11 cellular contexts compared by ENCODE assay signal in genomic region chr1:110344152-110344551, GRCh38. TPM values are rescaled to one million over a fixed set of nuclear protein-coding genes. Genes with fewer than 3 reads are reported as not detected.
DNase-seq lines count a peak whose midpoint lies in the region; ATAC-seq and TF ChIP-seq lines count a peak whose summit lies in the region.
"Had no signal": no experiment of that assay in that cellular context is flagged by ENCODE, and none has a peak within 500 bp of the region (broad histone marks: within the 10 kb centered on the region; RNA-seq: fewer than 3 reads in every experiment).

No MANE protein-coding gene starts in this region.

- intact Hi-C loops in activated T-helper 1 cell treated with anti-CD3 and anti-CD28 coated beads, Interleukin-12 subunit alpha, Interleukin-12 subunit beta, Interleukin-2, Interleukin-4 antibody, amounts not matched to agents 30 ng/mL and 10 ng/mL and 1 ng/mL, durations not matched to agents 14 hours and 24 hours and 36 hours (cut with micrococcal nuclease): no loop called here
- intact Hi-C loops in right cardiac atrium (cut with DNase I) (loop anchor here in 2 of 4 donors (10.0 kb wide), 1 partner anchor 61 kb away; the partner anchor contains the start of gene LAMTOR5 (in 2 of the 2)), lower leg skin (cut with DNase I; ENCODE audit: low total_unique reads) (no loop called here)

- no CpG with 5 or more reads among the region's 3 CpGs for WGBS in H9 (ENCODE audit: extremely low coverage, insufficient read length, low lambda C conversion rate)
- WGBS in right cardiac atrium: 68% methylated on average over 3 of the region's 3 CpGs
- WGBS in lower leg skin, 2 donors: 74 to 75% methylated on average over 3 of the region's 3 CpGs

- H3K18ac ChIP-seq in H9 (ENCODE audit: insufficient read length, low read depth, low read length): no peak overlapping the region

- no peak for ATAC-seq in memory B cell (ENCODE audit: low read depth)
- no peak for ATAC-seq in GM18858 (IDR thresholded peaks at IDR 0.05; ENCODE audit: unreplicated experiment)
- ATAC-seq in right cardiac atrium: no peak

- H4K8ac ChIP-seq in H9 (replicated peaks; ENCODE audit: insufficient read length, low read depth, low read length): no peak overlapping the region

- H3K27ac ChIP-seq in H9 (ENCODE audit: insufficient read length, low read depth, low read length) (no peak overlapping the region), right cardiac atrium (ENCODE audit: low read length) (no peak overlapping the region)
- H3K27ac ChIP-seq: tibial nerve had no signal

- TF ChIP-seq POLR2A in lower leg skin (IDR thresholded peaks at IDR 0.05): no peak

- no peak overlapping the region for H2BK5ac ChIP-seq in H9 (ENCODE audit: insufficient read length, low read length)

- no peak overlapping the region for H2BK120ac ChIP-seq in H9 (ENCODE audit: low read depth, low read length, poor library complexity, severe bottlenecking)

- no peak overlapping the region for H2BK15ac ChIP-seq in H9 (ENCODE audit: low read depth, low read length)

- H3K79me1 ChIP-seq in H9 (ENCODE audit: insufficient read depth, low read depth, low read length, poor library complexity, severe bottlenecking): no peaks in the 10 kb centered on the region

- H2AK5ac ChIP-seq in H9 (ENCODE audit: insufficient read length, low read length): no peak overlapping the region

- no peak overlapping the region for H3K4ac ChIP-seq in H9 (ENCODE audit: low read depth, low read length)

- H3K9me3 Mint-ChIP-seq in H9 (no peaks in the 10 kb centered on the region), memory B cell (no peaks in the 10 kb centered on the region)
- H3K9me3 Mint-ChIP-seq in activated T-helper 1 cell treated with anti-CD3 and anti-CD28 coated beads, Interleukin-12 subunit alpha, Interleukin-12 subunit beta, Interleukin-2, Interleukin-4 antibody, amounts not matched to agents 30 ng/mL and 10 ng/mL and 1 ng/mL, durations not matched to agents 14 hours and 24 hours and 36 hours: no peaks in the 10 kb centered on the region

- H2BK12ac ChIP-seq in H9 (ENCODE audit: insufficient read length, low read depth, low read length): no peak overlapping the region

- H3K4me2 ChIP-seq in H9 (ENCODE audit: insufficient read depth, insufficient read length, low read length): no peak overlapping the region

- H3K36me3 Mint-ChIP-seq in H9 (ENCODE audit: insufficient read depth in 1 of 3, low read depth in 3 of 3): peaks cover 41 to 72% (median 69%) of the 10 kb centered on the region in 3 experiments
- H3K36me3 Mint-ChIP-seq in activated T-helper 1 cell treated with anti-CD3 and anti-CD28 coated beads, Interleukin-12 subunit alpha, Interleukin-12 subunit beta, Interleukin-2, Interleukin-4 antibody, amounts not matched to agents 30 ng/mL and 10 ng/mL and 1 ng/mL, durations not matched to agents 14 hours and 24 hours and 36 hours (ENCODE audit: low read depth): peaks cover 76% of the 10 kb centered on the region
- peaks cover 32% of the 10 kb centered on the region for H3K36me3 Mint-ChIP-seq in memory B cell

- H4K91ac ChIP-seq in H9 (ENCODE audit: insufficient read length, low read depth, low read length): no peak overlapping the region

- no peak for TF ChIP-seq CTCF in BE2C (IDR thresholded peaks at IDR 0.05; ENCODE audit: low read depth, low read length)
- TF ChIP-seq CTCF in H9 (conservative IDR thresholded peaks at IDR 0.05): no peak
- TF ChIP-seq CTCF in lower leg skin (IDR thresholded peaks at IDR 0.05): no peak

- H3K79me2 ChIP-seq in H9 (ENCODE audit: insufficient read depth, low read length): peaks cover 50% of the 10 kb centered on the region

- no peak overlapping the region for H3K14ac ChIP-seq in H9 (ENCODE audit: insufficient read depth, low read length)

- H4K20me1 ChIP-seq in H9 (ENCODE audit: control insufficient read depth, insufficient read depth, insufficient read length): no peaks in the 10 kb centered on the region

- no peak overlapping the region for H4K5ac ChIP-seq in H9 (ENCODE audit: insufficient read length, low read depth, low read length)

- no peak overlapping the region for H3K27ac Mint-ChIP-seq in H9
- H3K27ac Mint-ChIP-seq in activated T-helper 1 cell treated with anti-CD3 and anti-CD28 coated beads, Interleukin-12 subunit alpha, Interleukin-12 subunit beta, Interleukin-2, Interleukin-4 antibody, amounts not matched to agents 30 ng/mL and 10 ng/mL and 1 ng/mL, durations not matched to agents 14 hours and 24 hours and 36 hours: peak overlapping the region; percentile 83
- H3K27ac Mint-ChIP-seq in memory B cell: no peak overlapping the region

- peaks cover 69% of the 10 kb centered on the region for H3K36me3 ChIP-seq in BE2C

- H2BK20ac ChIP-seq in H9 (ENCODE audit: low read depth, low read length, poor library complexity, severe bottlenecking): no peak overlapping the region

- peaks cover 5% of the 10 kb centered on the region for H3K4me1 ChIP-seq in BE2C
- H3K4me1 ChIP-seq in H9 (ENCODE audit: insufficient read depth, low read length): peaks cover 6% of the 10 kb centered on the region; the same call in 1 of the 2 replicates
- H3K4me1 ChIP-seq in right cardiac atrium (ENCODE audit: control insufficient read depth, insufficient read depth, low read length): peaks cover 16% of the 10 kb centered on the region

- no peak overlapping the region for H3K9ac ChIP-seq in H9 (ENCODE audit: extremely low read depth, insufficient read length, low read length)

- peaks cover 10% of the 10 kb centered on the region for H3K23me2 ChIP-seq in H9 (ENCODE audit: insufficient read length, low read depth, low read length, poor library complexity, severe bottlenecking)

- peaks cover 78 to 83% of the 10 kb centered on the region in 2 experiments for H3K4me1 Mint-ChIP-seq in H9
- H3K4me1 Mint-ChIP-seq in activated T-helper 1 cell treated with anti-CD3 and anti-CD28 coated beads, Interleukin-12 subunit alpha, Interleukin-12 subunit beta, Interleukin-2, Interleukin-4 antibody, amounts not matched to agents 30 ng/mL and 10 ng/mL and 1 ng/mL, durations not matched to agents 14 hours and 24 hours and 36 hours (ENCODE audit: low read depth): peaks cover 85% of the 10 kb centered on the region
- H3K4me1 Mint-ChIP-seq in memory B cell: peaks cover 47% of the 10 kb centered on the region

- no peak overlapping the region for H3K23ac ChIP-seq in H9 (ENCODE audit: insufficient read length, low read depth, low read length)

- H3K27me3 Mint-ChIP-seq in H9 (ENCODE audit: low read depth) (no peaks in the 10 kb centered on the region), memory B cell (no peaks in the 10 kb centered on the region)
- no peaks in the 10 kb centered on the region for H3K27me3 Mint-ChIP-seq in activated T-helper 1 cell treated with anti-CD3 and anti-CD28 coated beads, Interleukin-12 subunit alpha, Interleukin-12 subunit beta, Interleukin-2, Interleukin-4 antibody, amounts not matched to agents 30 ng/mL and 10 ng/mL and 1 ng/mL, durations not matched to agents 14 hours and 24 hours and 36 hours (ENCODE audit: insufficient read depth)

- H3K9me3 ChIP-seq in BE2C (no peaks in the 10 kb centered on the region), H9 (ENCODE audit: control insufficient read depth, low read depth, low read length) (no peaks in the 10 kb centered on the region), right cardiac atrium (ENCODE audit: control insufficient read depth, low read length) (no peaks in the 10 kb centered on the region)
- H3K9me3 ChIP-seq: tibial nerve had no signal

- in situ Hi-C loops in G401 (cut with HindIII; ENCODE audit: low sequenced_read_pairs): no loop called here

- DNase-seq in BE2C: no peak
- no peak for DNase-seq in H9
- no peak for DNase-seq in activated T-helper 1 cell treated with anti-CD3 and anti-CD28 coated beads, Interleukin-12 subunit alpha, Interleukin-12 subunit beta, Interleukin-2, Interleukin-4 antibody, amounts not matched to agents 30 ng/mL and 10 ng/mL and 1 ng/mL, durations not matched to agents 14 hours and 24 hours and 36 hours (ENCODE audit: low spot score)
- no peak for DNase-seq in memory B cell (ENCODE audit: low spot score in 2 of 2)
- DNase-seq in G401 (ENCODE audit: low spot score): no peak
- no peak for DNase-seq in right cardiac atrium
- no peak for DNase-seq in lower leg skin (ENCODE audit: low spot score in 2 of 2)
- DNase-seq: MV-4-11, NCI-H526 treated with DMSO at 0.1 percent for 48 hours had no signal

- H3K4me3 Mint-ChIP-seq in H9: peak overlapping the region; percentile 40 to 59
- peak overlapping the region; percentile 49 for H3K4me3 Mint-ChIP-seq in activated T-helper 1 cell treated with anti-CD3 and anti-CD28 coated beads, Interleukin-12 subunit alpha, Interleukin-12 subunit beta, Interleukin-2, Interleukin-4 antibody, amounts not matched to agents 30 ng/mL and 10 ng/mL and 1 ng/mL, durations not matched to agents 14 hours and 24 hours and 36 hours
- H3K4me3 Mint-ChIP-seq in memory B cell: peak overlapping the region; percentile 59

- H3K4me3 ChIP-seq in BE2C (ENCODE audit: low read depth, low read length): peak overlapping the region; percentile 90
- no peak overlapping the region for H3K4me3 ChIP-seq in right cardiac atrium (ENCODE audit: low read length)
- no peak overlapping the region for H3K4me3 ChIP-seq in lower leg skin (ENCODE audit: low read depth, poor library complexity, severe bottlenecking)
- H3K4me3 ChIP-seq: tibial nerve had no signal

- H3K27me3 ChIP-seq in BE2C: no peaks in the 10 kb centered on the region
- no peaks in the 10 kb centered on the region for H3K27me3 ChIP-seq in H9 (ENCODE audit: insufficient read depth, low read length)
- H3K27me3 ChIP-seq in right cardiac atrium (ENCODE audit: control insufficient read depth, insufficient read depth): no peaks in the 10 kb centered on the region
- H3K27me3 ChIP-seq: tibial nerve had no signal

- no peak overlapping the region for H2AFZ ChIP-seq in H9 (ENCODE audit: low read length)

- H3T11ph ChIP-seq in H9 (ENCODE audit: low read length): no peak overlapping the region

- no peak overlapping the region for H3K56ac ChIP-seq in H9 (ENCODE audit: insufficient read length, low read depth, low read length)

RNA-seq across cellular contexts. Expression of gene RBM15, which starts 5.0 kb away (rescaled TPM):
- 10.3 TPM for polyA plus RNA-seq in BE2C (2012; ENCODE audit: insufficient read depth, insufficient read length, low read depth)
- total RNA-seq in H9 (2021) (61.4 and 62.0 TPM in 2 replicates), right cardiac atrium (10 to 100 TPM; 15.2 to 17.8 (median 16.6) TPM), lower leg skin (10 to 100 TPM; 18.3 to 37.1 (median 21.1) TPM)
- 58.5 and 59.0 TPM in 2 replicates for total RNA-seq in activated T-helper 1 cell treated with anti-CD3 and anti-CD28 coated beads, Interleukin-12 subunit alpha, Interleukin-12 subunit beta, Interleukin-2, Interleukin-4 antibody, amounts not matched to agents 30 ng/mL and 10 ng/mL and 1 ng/mL, durations not matched to agents 14 hours and 24 hours and 36 hours
- total RNA-seq in G401 (2014; rRNA removed; shearing (Covaris generic)): 27.7 and 36.3 TPM in 2 replicates
- polyA plus RNA-seq in right cardiac atrium: 4.1 TPM

RNA-seq across cellular contexts. Expression of gene SLC16A4, which starts 46.7 kb away (rescaled TPM):
- polyA plus RNA-seq in BE2C (2012; ENCODE audit: insufficient read depth, insufficient read length, low read depth): 0.52 TPM
- 0.17 TPM in 1 of 2 replicates, not detected in the other for total RNA-seq in H9 (2021)
- 0.16 and 0.39 TPM in 2 replicates for total RNA-seq in activated T-helper 1 cell treated with anti-CD3 and anti-CD28 coated beads, Interleukin-12 subunit alpha, Interleukin-12 subunit beta, Interleukin-2, Interleukin-4 antibody, amounts not matched to agents 30 ng/mL and 10 ng/mL and 1 ng/mL, durations not matched to agents 14 hours and 24 hours and 36 hours
- 0.85 and 2.3 TPM in 2 replicates for total RNA-seq in G401 (2014; rRNA removed; shearing (Covaris generic))
- 1 to 10 TPM; 4.6 to 7.3 (median 6.4) TPM for total RNA-seq in right cardiac atrium
- 3.0 TPM for polyA plus RNA-seq in right cardiac atrium
- total RNA-seq in lower leg skin: 1 to 10 TPM in 2 of 4 donors, under 1 TPM in 2; 0.21 to 1.6 (median 0.89) TPM
